Comparison of ENCODE assay signal across 8 cellular contexts in the genomic region with DNA sequence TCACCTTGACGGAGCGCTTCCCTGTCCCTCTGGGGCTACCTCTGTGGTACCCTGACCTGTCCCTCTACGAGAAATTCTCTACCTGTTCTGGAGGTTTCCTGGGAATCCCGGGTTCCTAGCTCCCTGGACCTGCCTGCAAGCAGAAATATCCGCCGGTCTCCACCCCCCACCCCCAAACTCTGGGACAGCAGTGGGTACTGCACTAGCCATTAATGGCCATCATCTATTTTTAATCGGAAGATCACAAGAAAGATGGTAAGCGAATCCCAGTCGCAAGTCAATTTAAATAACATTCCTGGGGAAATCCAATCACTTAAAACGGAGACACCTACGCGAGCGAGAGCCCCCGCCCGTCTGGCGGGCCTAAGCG. TPM values are rescaled to one million over a fixed set of nuclear protein-coding genes. Genes with fewer than 3 reads are reported as not detected.
DNase-seq lines count a peak whose midpoint lies in the region; TF ChIP-seq lines count a peak whose summit lies in the region.

No MANE protein-coding gene starts in this region.

- 6% methylated on average over 17 of the region's 17 CpGs for WGBS in lower leg skin, 2 donors
- WGBS in thyroid gland, 2 donors, result 10 to 17% methylated on average over 16 to 17 of the region's 17 CpGs

- peaks cover 70% of the 10 kb centered on the region for H3K27me3 Mint-ChIP-seq in activated CD4-positive, alpha-beta T cell treated with anti-CD3 and anti-CD28 coated beads, Interleukin-2, amount 10 ng/mL, durations not matched to agents 7 days and 5 days

- DNase-seq in activated CD4-positive, alpha-beta T cell treated with anti-CD3 and anti-CD28 coated beads, Interleukin-2, amount 10 ng/mL, durations not matched to agents 7 days and 5 days, result no peak
- DNase-seq in activated CD4-positive, alpha-beta T cell treated with anti-CD3 and anti-CD28 coated beads, Interleukin-2, amount 50 U/mL, for 4 hours, result no peak
- DNase-seq in adipocyte (ENCODE audit: low read depth), result no peak
- DNase-seq in lower leg skin (ENCODE audit: low spot score in 2 of 2), result no peak
- no peak for DNase-seq in thyroid gland
- no peak for DNase-seq in GM10248 (ENCODE audit: extremely low spot score)
- DNase-seq in NCI-H748 (lab: John Stamatoyannopoulos, UW; ENCODE audit: unreplicated experiment), result no peak
- no peak for DNase-seq in ureter (ENCODE audit: low spot score)

- H3K9me3 Mint-ChIP-seq in activated CD4-positive, alpha-beta T cell treated with anti-CD3 and anti-CD28 coated beads, Interleukin-2, amount 10 ng/mL, durations not matched to agents 7 days and 5 days, result no peaks in the 10 kb centered on the region

- no peak overlapping the region for H3K27ac Mint-ChIP-seq in activated CD4-positive, alpha-beta T cell treated with anti-CD3 and anti-CD28 coated beads, Interleukin-2, amount 10 ng/mL, durations not matched to agents 7 days and 5 days

- CTCF ChIA-PET in activated CD4-positive, alpha-beta T cell treated with anti-CD3 and anti-CD28 coated beads, Interleukin-2, amount 10 ng/mL, durations not matched to agents 7 days and 5 days (lab: Charles Lee), result interaction anchor here (0.6 to 1.6 kb wide), 3 partner anchors 9 to 194 kb away, joined by 3 to 4 read pairs (median 3); no protein-coding TSS in a partner anchor
- CTCF ChIA-PET in GM10248 (lab: Yijun Ruan, JAX), result interaction anchor here (0.9 to 1.4 kb wide), 9 partner anchors 10 to 192 kb away, joined by 3 to 5 read pairs (median 3); no protein-coding TSS in a partner anchor

- H3K9me3 ChIP-seq in adipocyte (ENCODE audit: control insufficient read depth, low read length) (no peaks in the 10 kb centered on the region), thyroid gland (no peaks in the 10 kb centered on the region)

- TF ChIP-seq POLR2A in lower leg skin (IDR thresholded peaks at IDR 0.05) (no peak), thyroid gland (IDR thresholded peaks at IDR 0.05) (no peak)

- H3K36me3 ChIP-seq in adipocyte (ENCODE audit: control insufficient read depth, insufficient read depth, low read length, severe bottlenecking), result no peaks in the 10 kb centered on the region
- no peaks in the 10 kb centered on the region for H3K36me3 ChIP-seq in thyroid gland

- peak overlapping the region; percentile 82 for H3K4me3 ChIP-seq in adipocyte (ENCODE audit: low read length)
- peak overlapping the region; percentile 48 for H3K4me3 ChIP-seq in lower leg skin (ENCODE audit: low read depth, poor library complexity, severe bottlenecking)
- peak overlapping the region in 2 of 3 donors; percentile 12 to 39 for H3K4me3 ChIP-seq in thyroid gland (replicated peaks in 1 of 3)

- H3K27me3 ChIP-seq in adipocyte (replicated peaks; ENCODE audit: control insufficient read depth, insufficient read depth, low read length) (peaks cover 21% of the 10 kb centered on the region), thyroid gland (peaks cover 6% of the 10 kb centered on the region)

- intact Hi-C loops in lower leg skin (cut with DNase I; ENCODE audit: low total_unique reads) (loop anchor here (5.0 kb wide), 1 partner anchor 1532 kb away; no protein-coding TSS in a partner anchor), thyroid gland (cut with DNase I) (no loop called here)

- POLR2A ChIA-PET in activated CD4-positive, alpha-beta T cell treated with anti-CD3 and anti-CD28 coated beads, Interleukin-2, amount 10 ng/mL, durations not matched to agents 7 days and 5 days (lab: Charles Lee), result no interaction called here
- POLR2A ChIA-PET in GM10248 (lab: Yijun Ruan, JAX), result no interaction called here

- peaks cover 3% of the 10 kb centered on the region for H3K4me1 ChIP-seq in adipocyte (ENCODE audit: control insufficient read depth, insufficient read depth, low read length)
- peaks cover 9 to 10% of the 10 kb centered on the region in 2 donors for H3K4me1 ChIP-seq in thyroid gland

- H3K4me3 Mint-ChIP-seq in activated CD4-positive, alpha-beta T cell treated with anti-CD3 and anti-CD28 coated beads, Interleukin-2, amount 10 ng/mL, durations not matched to agents 7 days and 5 days, result peak overlapping the region; percentile 68

- H3K4me1 Mint-ChIP-seq in activated CD4-positive, alpha-beta T cell treated with anti-CD3 and anti-CD28 coated beads, Interleukin-2, amount 10 ng/mL, durations not matched to agents 7 days and 5 days, result peaks cover 15% of the 10 kb centered on the region

- peak overlapping the region; percentile 21 for H3K9ac ChIP-seq in adipocyte (ENCODE audit: low read length)

- TF ChIP-seq CTCF in lower leg skin (IDR thresholded peaks at IDR 0.05) (no peak), thyroid gland (IDR thresholded peaks at IDR 0.05) (no peak), GM10248 (IDR thresholded peaks at IDR 0.05; ENCODE audit: control extremely low read depth, extremely low read depth, low read depth, missing control alignments) (no peak)

- no peak overlapping the region for H3K27ac ChIP-seq in thyroid gland

- H3K36me3 Mint-ChIP-seq in activated CD4-positive, alpha-beta T cell treated with anti-CD3 and anti-CD28 coated beads, Interleukin-2, amount 10 ng/mL, durations not matched to agents 7 days and 5 days (ENCODE audit: low read depth), result peaks cover 2% of the 10 kb centered on the region

RNA-seq across cellular contexts. Expression of a gene that starts 0.4 kb away (rescaled TPM):
- total RNA-seq in activated CD4-positive, alpha-beta T cell treated with anti-CD3 and anti-CD28 coated beads, Interleukin-2, amount 10 ng/mL, durations not matched to agents 7 days and 5 days, result not detected
- total RNA-seq in lower leg skin, result 1 to 10 TPM in 1 of 4 donors, under 1 TPM in 3; 0.13 to 1.7 (median 0.52) TPM
- under 1 TPM in 3 of 4 donors, not detected in 1; 0.27 to 0.29 (median 0.29) TPM for total RNA-seq in thyroid gland
- total RNA-seq in ureter, result 2.2 TPM

Comparison
In these comparisons a context has a peak if more than half of its experiments do, and no peak if none do; other contexts are left out.
1. H3K4me3 ChIP-seq: peak in every context shown above with its lines; median percentile 82 in adipocyte; 48 in lower leg skin; 26 in thyroid gland.